8 cellular contexts compared by ENCODE assay signal in the genomic region with DNA sequence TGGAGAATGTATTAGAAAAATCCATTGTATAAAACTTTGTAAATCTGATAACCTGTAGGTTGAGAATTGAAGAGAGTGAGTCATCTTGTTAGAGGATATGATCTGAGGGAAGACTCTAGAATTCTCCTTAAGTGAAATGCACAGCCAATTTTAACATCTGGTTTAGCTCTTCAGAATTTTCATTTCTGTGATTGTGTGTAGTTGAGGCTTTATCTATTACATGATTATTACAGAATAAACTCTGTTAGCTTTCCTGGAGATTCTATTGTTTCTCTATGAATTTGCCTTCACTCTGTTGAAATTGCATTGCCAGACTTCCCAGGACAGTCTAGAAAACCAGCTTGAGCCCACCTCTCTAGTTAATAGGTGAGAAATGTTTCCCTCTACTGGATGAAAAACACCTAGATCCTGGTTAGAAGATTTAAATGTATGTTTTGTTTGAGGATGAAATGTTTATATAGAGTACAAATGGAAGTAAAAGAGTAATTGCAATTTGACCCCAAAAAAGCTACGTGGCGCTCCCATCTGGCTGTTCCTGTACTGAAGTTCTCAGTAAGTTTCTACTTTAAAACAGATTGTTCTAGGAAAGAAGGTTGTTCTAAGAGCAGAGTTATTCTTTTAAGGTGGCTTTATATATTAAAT. TPM values are rescaled to one million over a fixed set of nuclear protein-coding genes. Genes with fewer than 3 reads are reported as not detected.
A peak's percentile ranks its signal among the peaks of the same experiment; 100 is the strongest.
DNase-seq lines count a peak whose midpoint lies in the region; ATAC-seq and TF ChIP-seq lines count a peak whose summit lies in the region.

No MANE protein-coding gene starts in this region.

- H3K36me3 ChIP-seq in BLaER1 treated with 17β-estradiol and CSF1 and Interleukin-3, amounts not matched to agents 10 nM and 100 nM: peaks cover 4 to 46% (median 33%) of the 10 kb centered on the region in 11 experiments; a peak in 19 of 22 replicates
- H3K36me3 ChIP-seq in HCT116 (ENCODE audit: control insufficient read depth in 1 of 2, insufficient read depth in 2 of 2, low read length in 2 of 2) (no peaks in the 10 kb centered on the region), SU-DHL-6 (ENCODE audit: low read length) (no peaks in the 10 kb centered on the region)

- H3K9me2 ChIP-seq in HCT116 (ENCODE audit: insufficient read depth) (no peaks in the 10 kb centered on the region), SU-DHL-6 (replicated peaks; ENCODE audit: insufficient read depth, low read length) (no peaks in the 10 kb centered on the region)

- TF ChIP-seq CTCF in HCT116 (IDR thresholded peaks at IDR 0.05 in 2 of 3, conservative IDR thresholded peaks at IDR 0.05 in 1 of 3; ENCODE audit: borderline replicate concordance in 1 of 3, insufficient read depth in 1 of 3, low read depth in 2 of 3, low read length in 2 of 3) (peak in 2 of 3 experiments; percentile 48 to 54; a peak in 3 of 6 replicates), SU-DHL-6 (IDR thresholded peaks at IDR 0.05; ENCODE audit: insufficient read depth, low read length, poor library complexity, severe bottlenecking) (peak; percentile 32), fibroblast of mammary gland (conservative IDR thresholded peaks at IDR 0.05; ENCODE audit: control insufficient read depth, insufficient read depth, low read depth, low read length) (peak; percentile 21)

- H3K79me2 ChIP-seq in HCT116 (ENCODE audit: insufficient read depth, low read length): peaks cover 74% of the 10 kb centered on the region
- peaks cover 70% of the 10 kb centered on the region for H3K79me2 ChIP-seq in SU-DHL-6 (ENCODE audit: insufficient read depth, low read length)

- CTCF ChIA-PET in HCT116 (lab: Charles Lee): interaction anchor here (1.2 kb wide), 1 partner anchor 393 kb away, joined by 12 read pairs; no protein-coding TSS in a partner anchor

- POLR2A ChIA-PET in HCT116 (lab: Charles Lee): no interaction called here

- H3K4me1 ChIP-seq in BLaER1 treated with 17β-estradiol and CSF1 and Interleukin-3, amounts not matched to agents 10 nM and 100 nM: peaks cover 32 to 60% (median 43%) of the 10 kb centered on the region in 10 experiments
- H3K4me1 ChIP-seq in HCT116 (ENCODE audit: control insufficient read depth in 1 of 2, insufficient read depth in 2 of 2, low read length in 2 of 2): peaks cover 17 to 32% of the 10 kb centered on the region in 2 experiments

- H2AFZ ChIP-seq in HCT116 (ENCODE audit: low read depth, low read length, poor library complexity, severe bottlenecking): no peak overlapping the region
- no peak overlapping the region for H2AFZ ChIP-seq in SU-DHL-6 (ENCODE audit: low read depth, low read length, severe bottlenecking)

- H3K27ac ChIP-seq in BLaER1 treated with 17β-estradiol and CSF1 and Interleukin-3, amounts not matched to agents 10 nM and 100 nM: peak overlapping the region in 8 of 11 experiments; percentile 23 to 97 (median 89); a peak in 8 of 22 replicates
- H3K27ac ChIP-seq in HCT116 (ENCODE audit: low read depth, low read length) (no peak overlapping the region), SU-DHL-6 (ENCODE audit: low read depth, low read length) (no peak overlapping the region)

- intact Hi-C loops in HCT116 (cut with micrococcal nuclease) (loop anchor here (5.0 kb wide), 2 partner anchors 353 to 393 kb away; no protein-coding TSS in a partner anchor), posterior cingulate gyrus (cut with DNase I) (loop anchor here (5.0 kb wide), 1 partner anchor 453 kb away; a partner anchor contains a TSS)

- TF ChIP-seq RAD21 in HCT116 (IDR thresholded peaks at IDR 0.05; ENCODE audit: low read depth): peak; percentile 68

- no peak for TF ChIP-seq POLR2A in HCT116 (IDR thresholded peaks at IDR 0.05; ENCODE audit: borderline replicate concordance, extremely low read depth, insufficient read depth, insufficient read length)

- peaks cover 0 to 21% (median 0%) of the 10 kb centered on the region in 11 experiments; a peak in 6 of 22 replicates for H3K9me3 ChIP-seq in BLaER1 treated with 17β-estradiol and CSF1 and Interleukin-3, amounts not matched to agents 10 nM and 100 nM (replicated peaks in 1 of 11)
- H3K9me3 ChIP-seq in HCT116 (ENCODE audit: control insufficient read depth in 1 of 2, insufficient read depth in 1 of 2, low read depth in 1 of 2, low read length in 2 of 2): no peaks in the 10 kb centered on the region
- no peaks in the 10 kb centered on the region for H3K9me3 ChIP-seq in SU-DHL-6 (ENCODE audit: insufficient read depth, low read length)

- ATAC-seq in HCT116 (no peak), HG02610 (IDR thresholded peaks at IDR 0.05; ENCODE audit: unreplicated experiment) (no peak), HG03196 (IDR thresholded peaks at IDR 0.05; ENCODE audit: unreplicated experiment) (no peak)

- no TSS peak for BruUV-seq in HCT116 (replicated peaks; lab: Mats Ljungman, UMichigan)

- H3K27me3 ChIP-seq in BLaER1 treated with 17β-estradiol and CSF1 and Interleukin-3, amounts not matched to agents 10 nM and 100 nM: no peaks in the 10 kb centered on the region
- H3K27me3 ChIP-seq in HCT116 (ENCODE audit: insufficient read depth, low read length): no peaks in the 10 kb centered on the region
- H3K27me3 ChIP-seq in SU-DHL-6 (ENCODE audit: low read length): no peaks in the 10 kb centered on the region

- peaks cover 24 to 70% (median 58%) of the 10 kb centered on the region in 11 experiments; a peak in 21 of 22 replicates for H4K20me1 ChIP-seq in BLaER1 treated with 17β-estradiol and CSF1 and Interleukin-3, amounts not matched to agents 10 nM and 100 nM
- H4K20me1 ChIP-seq in HCT116 (ENCODE audit: insufficient read depth) (peaks cover 3% of the 10 kb centered on the region; the same call in 1 of the 2 replicates), SU-DHL-6 (ENCODE audit: low read depth, low read length) (peaks cover 15% of the 10 kb centered on the region; the same call in 1 of the 2 replicates)

- DNase-seq in HCT116 (ENCODE audit: low read depth, low spot score) (no peak), fibroblast of mammary gland (ENCODE audit: low read depth) (peak; percentile 60), skeletal muscle cell (ENCODE audit: low read depth) (no peak), posterior cingulate gyrus (no peak)

- no peaks in the 10 kb centered on the region for H3F3A ChIP-seq in SU-DHL-6 (ENCODE audit: insufficient read depth)

- H3K4me2 ChIP-seq in BLaER1 treated with 17β-estradiol and CSF1 and Interleukin-3, amounts not matched to agents 10 nM and 100 nM: peak overlapping the region; percentile 81 to 98 (median 89)
- peak overlapping the region; percentile 78 for H3K4me2 ChIP-seq in HCT116 (ENCODE audit: low read length)
- H3K4me2 ChIP-seq in SU-DHL-6 (ENCODE audit: low read depth, low read length, poor library complexity, severe bottlenecking): peak overlapping the region; percentile 69

- RAD21 ChIA-PET in HCT116 (lab: Charles Lee; ENCODE audit: low non-redundant PET in 1 of 2, low total read pairs in 2 of 2, uncharacterized antibody in 2 of 2, unreplicated experiment in 2 of 2): interaction anchor here in 1 of 2 experiments (0.9 kb wide), 1 partner anchor 393 kb away, joined by 3 read pairs; no protein-coding TSS in a partner anchor

- peak overlapping the region; percentile 61 to 96 (median 94); a peak in 19 of 22 replicates for H3K9ac ChIP-seq in BLaER1 treated with 17β-estradiol and CSF1 and Interleukin-3, amounts not matched to agents 10 nM and 100 nM
- H3K9ac ChIP-seq in HCT116 (ENCODE audit: low read length) (0 out of 2 replicates have a peak overlapping the region, but pooled peaks have one; percentile 32), SU-DHL-6 (ENCODE audit: low read length) (no peak overlapping the region)

- peak overlapping the region; percentile 71 to 95 (median 84) for H3K4me3 ChIP-seq in BLaER1 treated with 17β-estradiol and CSF1 and Interleukin-3, amounts not matched to agents 10 nM and 100 nM
- H3K4me3 ChIP-seq in HCT116 (replicated peaks in 1 of 2; ENCODE audit: low read depth in 1 of 2, low read length in 2 of 2) (no peak overlapping the region; a peak in 1 of 4 replicates), SU-DHL-6 (ENCODE audit: insufficient read depth, low read length, poor library complexity, severe bottlenecking) (peak overlapping the region; percentile 75), fibroblast of mammary gland (ENCODE audit: control insufficient read depth, low read depth, low read length) (peak overlapping the region; percentile 79), skeletal muscle cell (ENCODE audit: low read depth, low read length) (peak overlapping the region; percentile 96)

TF ChIP-seq in HCT116, 20 proteins besides CTCF, POLR2A, EP300 and RAD21:
- TF ChIP-seq, protein P1, sequence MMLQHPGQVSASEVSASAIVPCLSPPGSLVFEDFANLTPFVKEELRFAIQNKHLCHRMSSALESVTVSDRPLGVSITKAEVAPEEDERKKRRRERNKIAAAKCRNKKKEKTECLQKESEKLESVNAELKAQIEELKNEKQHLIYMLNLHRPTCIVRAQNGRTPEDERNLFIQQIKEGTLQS (IDR thresholded peaks at IDR 0.05): no peak
- TF ChIP-seq EZH2phosphoT487 (IDR thresholded peaks at IDR 0.05; ENCODE audit: borderline replicate concordance) (no peak), FOSL1 (IDR thresholded peaks at IDR 0.05; ENCODE audit: low read depth) (no peak), ZNF274 (IDR thresholded peaks at IDR 0.05; ENCODE audit: low read depth, low read length) (no peak), TCF7L2 (IDR thresholded peaks at IDR 0.05; ENCODE audit: borderline replicate concordance, extremely low read depth, insufficient read depth, insufficient read length) (no peak), YY1 (IDR thresholded peaks at IDR 0.05; ENCODE audit: extremely low read depth, insufficient replicate concordance, low read depth, low read length) (no peak), SP1 (IDR thresholded peaks at IDR 0.05; ENCODE audit: low read depth) (no peak), EZH2 (IDR thresholded peaks at IDR 0.05) (no peak), SIN3A (IDR thresholded peaks at IDR 0.05; ENCODE audit: low read depth) (no peak), CBX3 (IDR thresholded peaks at IDR 0.05; ENCODE audit: low read depth) (no peak), POLR2AphosphoS5 (IDR thresholded peaks at IDR 0.05; ENCODE audit: low read depth, low read length) (no peak), ZFX (IDR thresholded peaks at IDR 0.05) (no peak), JUND (IDR thresholded peaks at IDR 0.05) (no peak), ELF1 (IDR thresholded peaks at IDR 0.05; ENCODE audit: borderline replicate concordance, low read depth) (no peak), SRF (IDR thresholded peaks at IDR 0.05; ENCODE audit: low read depth) (no peak)
- TF ChIP-seq, protein P2, sequence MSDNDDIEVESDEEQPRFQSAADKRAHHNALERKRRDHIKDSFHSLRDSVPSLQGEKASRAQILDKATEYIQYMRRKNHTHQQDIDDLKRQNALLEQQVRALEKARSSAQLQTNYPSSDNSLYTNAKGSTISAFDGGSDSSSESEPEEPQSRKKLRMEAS (IDR thresholded peaks at IDR 0.05): no peak

RNA-seq across cellular contexts. Expression of a gene that starts 2.9 kb away (rescaled TPM):
- 41.2 TPM for total RNA-seq in HCT116 (2021; ENCODE audit: unreplicated experiment)
- polyA plus RNA-seq in HCT116 (2012): 9.8 and 12.5 TPM in 2 replicates

Comparison
In these comparisons a context has a peak if more than half of its experiments do, and no peak if none do; other contexts are left out.
1. H3K27ac ChIP-seq: peak in BLaER1 treated with 17β-estradiol and CSF1 and Interleukin-3, amounts not matched to agents 10 nM and 100 nM (8 of 11); none in HCT116 (single experiment) and SU-DHL-6 (single experiment).
2. H3K4me3 ChIP-seq: peak in BLaER1 treated with 17β-estradiol and CSF1 and Interleukin-3, amounts not matched to agents 10 nM and 100 nM (10 of 10), SU-DHL-6 (single experiment), fibroblast of mammary gland (single experiment) and skeletal muscle cell (single experiment); none in HCT116 (0 of 2).
3. Peak in every context shown above with its lines, with median percentiles within 50 percentile points of each other: H3K4me2 ChIP-seq and CTCF ChIP-seq.